Comparison of ENCODE assay signal across 25 cellular contexts in the genomic region with DNA sequence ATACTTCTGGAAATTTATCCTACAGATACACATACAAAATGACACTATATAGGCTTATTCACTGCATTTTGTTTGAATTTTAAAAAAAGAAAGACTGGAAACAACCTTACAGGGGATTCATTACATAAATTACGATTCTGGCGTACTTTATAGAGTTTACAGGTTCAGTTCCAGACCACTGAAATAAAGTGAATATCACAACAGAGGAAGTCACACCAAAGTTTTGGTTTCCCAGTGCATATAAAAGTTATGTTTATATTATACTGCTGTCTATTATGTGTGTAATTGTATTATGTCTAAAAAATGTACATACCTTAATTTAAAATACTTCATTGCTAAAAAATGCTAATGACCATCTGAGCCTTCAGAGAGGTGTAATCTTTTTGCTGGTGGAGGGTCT.
"Had no signal": no experiment of that assay in that cellular context is flagged by ENCODE, and none has a peak within 500 bp of the region (broad histone marks: within the 10 kb centered on the region; RNA-seq: fewer than 3 reads in every experiment).

No MANE protein-coding gene starts in this region.

- H3K4me3 Mint-ChIP-seq: dendritic cell treated with granulocyte-macrophage colony-stimulating factor and Interleukin-4, amounts not matched to agents 40 ng/mL and 50 ng/mL, for 4 days; effector memory CD8-positive, alpha-beta T cell; endodermal cell had no signal

- H3K36me3 ChIP-seq: colonic mucosa, gastrocnemius medialis, left lung had no signal

- H3K4me1 ChIP-seq: colonic mucosa, esophagus squamous epithelium, left lung, lower lobe of right lung had no signal

- ATAC-seq: effector memory CD8-positive, alpha-beta T cell; esophagus mucosa; gastrocnemius medialis; heart right ventricle; left lung; left ventricle myocardium superior; lower lobe of right lung had no signal

- H3K27ac ChIP-seq: colonic mucosa, epithelial cell of prostate, esophagus squamous epithelium, gastrocnemius medialis, heart right ventricle, left lung, lower lobe of right lung had no signal

- H3K9me3 Mint-ChIP-seq: effector memory CD8-positive, alpha-beta T cell had no signal

- DNase-seq: colonic mucosa; cortex of kidney; effector CD8-positive, alpha-beta T cell; effector memory CD8-positive, alpha-beta T cell; endodermal cell; erythroblast; esophagus squamous epithelium; foreskin fibroblast; foreskin melanocyte; gastrocnemius medialis; glutamatergic neuron; head of caudate nucleus; heart right ventricle; hippocampal formation; islet precursor cell; kidney; kidney glomerular epithelial cell; left lung; left ventricle myocardium superior; lower lobe of right lung; mesenchymal stem cell; midbrain had no signal

- H3K4me3 ChIP-seq: colonic mucosa, esophagus squamous epithelium, gastrocnemius medialis, heart right ventricle, left lung, lower lobe of right lung had no signal

- H3K9me3 ChIP-seq: colonic mucosa, esophagus squamous epithelium, gastrocnemius medialis had no signal

- H3K27ac Mint-ChIP-seq: dendritic cell treated with granulocyte-macrophage colony-stimulating factor and Interleukin-4, amounts not matched to agents 40 ng/mL and 50 ng/mL, for 4 days; endodermal cell had no signal

- H3K27me3 ChIP-seq: colonic mucosa, esophagus squamous epithelium, gastrocnemius medialis, heart right ventricle, left lung had no signal

- H3K27me3 Mint-ChIP-seq: dendritic cell treated with granulocyte-macrophage colony-stimulating factor and Interleukin-4, amounts not matched to agents 40 ng/mL and 50 ng/mL, for 4 days; effector memory CD8-positive, alpha-beta T cell had no signal
